In genomic region chr5:142472306-142472951, GRCh38 we compare ENCODE assay signal across 8 cellular contexts.
DNase-seq lines count a peak whose midpoint lies in the region; TF ChIP-seq lines count a peak whose summit lies in the region.

No MANE protein-coding gene starts in this region.

- no peaks in the 10 kb centered on the region for H3K36me3 ChIP-seq in SJCRH30

- H3K4me1 Mint-ChIP-seq in activated T-cell treated with anti-CD3 and anti-CD28 coated beads, Interleukin-2, amount 50 U/mL, for 24 hours (ENCODE audit: low read depth) = peaks cover 30% of the 10 kb centered on the region
- H3K4me1 Mint-ChIP-seq in type B pancreatic cell (ENCODE audit: unreplicated experiment) = peaks cover 34% of the 10 kb centered on the region

- TF ChIP-seq CTCF in type B pancreatic cell (conservative IDR thresholded peaks at IDR 0.05) = no peak

- H3K27ac Mint-ChIP-seq in activated T-cell treated with anti-CD3 and anti-CD28 coated beads, Interleukin-2, amount 50 U/mL, for 24 hours = peak overlapping the region; percentile 90
- peak overlapping the region; percentile 68 for H3K27ac Mint-ChIP-seq in type B pancreatic cell

- no peaks in the 10 kb centered on the region for H3K27me3 ChIP-seq in SJCRH30

- H3K9me3 ChIP-seq in SJCRH30 (replicated peaks) = no peaks in the 10 kb centered on the region

- peak overlapping the region; percentile 19 for H3K4me3 Mint-ChIP-seq in activated T-cell treated with anti-CD3 and anti-CD28 coated beads, Interleukin-2, amount 50 U/mL, for 24 hours
- H3K4me3 Mint-ChIP-seq in type B pancreatic cell = no peak overlapping the region

- no peak overlapping the region for H3K27ac ChIP-seq in SJCRH30

- peaks cover 29% of the 10 kb centered on the region for H3K4me1 ChIP-seq in SJCRH30

- no peaks in the 10 kb centered on the region for H3K36me3 Mint-ChIP-seq in activated T-cell treated with anti-CD3 and anti-CD28 coated beads, Interleukin-2, amount 50 U/mL, for 24 hours (ENCODE audit: low read depth)
- H3K36me3 Mint-ChIP-seq in type B pancreatic cell = no peaks in the 10 kb centered on the region

- no peaks in the 10 kb centered on the region for H3K9me3 Mint-ChIP-seq in activated T-cell treated with anti-CD3 and anti-CD28 coated beads, Interleukin-2, amount 50 U/mL, for 24 hours
- no peaks in the 10 kb centered on the region for H3K9me3 Mint-ChIP-seq in type B pancreatic cell

- H3K27me3 Mint-ChIP-seq in activated T-cell treated with anti-CD3 and anti-CD28 coated beads, Interleukin-2, amount 50 U/mL, for 24 hours = no peaks in the 10 kb centered on the region
- no peaks in the 10 kb centered on the region for H3K27me3 Mint-ChIP-seq in type B pancreatic cell

- H3K4me3 ChIP-seq in SJCRH30 = no peak overlapping the region

- peak; percentile 68 for DNase-seq in activated naive CD4-positive, alpha-beta T cell treated with Interleukin-2 at 50 U/mL for 16 hours
- DNase-seq in activated naive CD4-positive, alpha-beta T cell (lab: John Stamatoyannopoulos, UW) = no peak
- peak; percentile 50 for DNase-seq in activated T-cell treated with anti-CD3 and anti-CD28 coated beads, Interleukin-2, amount 50 U/mL, for 24 hours
- DNase-seq in iris pigment epithelial cell (ENCODE audit: low read depth) = peak; percentile 95
- DNase-seq in type B pancreatic cell (ENCODE audit: extremely low spot score, unreplicated experiment) = no peak
- DNase-seq in SJCRH30 = no peak
- DNase-seq in GM19238 (ENCODE audit: insufficient read length, low spot score) = no peak
- no peak for DNase-seq in SKM-1 (lab: John Stamatoyannopoulos, UW; ENCODE audit: unreplicated experiment)

Comparison
In these comparisons a context has a peak if more than half of its experiments do, and no peak if none do; other contexts are left out.
1. DNase-seq: peak in activated naive CD4-positive, alpha-beta T cell treated with Interleukin-2 at 50 U/mL for 16 hours (single experiment), activated T-cell treated with anti-CD3 and anti-CD28 coated beads, Interleukin-2, amount 50 U/mL, for 24 hours (single experiment) and iris pigment epithelial cell (single experiment); none in activated naive CD4-positive, alpha-beta T cell (0 of 4), type B pancreatic cell (single experiment), SJCRH30 (0 of 2), GM19238 (single experiment) and SKM-1 (single experiment).